18 cellular contexts compared by ENCODE assay signal in the genomic region with DNA sequence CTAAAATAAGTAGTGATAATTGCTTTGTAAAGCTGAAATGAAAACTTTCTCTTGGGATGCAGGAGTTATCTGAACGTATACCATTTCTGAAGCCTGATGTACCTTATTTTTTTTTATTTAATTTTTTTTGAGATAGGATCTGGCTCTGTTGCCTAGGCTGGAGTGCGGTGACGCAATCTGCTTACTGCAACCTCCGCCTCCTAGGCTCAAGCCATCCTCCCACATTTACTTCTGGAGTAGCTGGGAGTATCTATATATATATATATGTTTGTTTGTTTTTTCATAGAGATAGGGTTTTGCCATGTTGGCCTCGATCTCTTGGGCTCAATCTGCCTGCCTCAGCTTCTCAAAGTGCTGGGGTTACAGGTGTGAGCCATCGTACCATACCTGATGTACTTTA.
"Had no signal": no experiment of that assay in that cellular context is flagged by ENCODE, and none has a peak within 500 bp of the region (broad histone marks: within the 10 kb centered on the region; RNA-seq: fewer than 3 reads in every experiment).

No MANE protein-coding gene starts in this region.

- H3K4me3 Mint-ChIP-seq: mesothelial cell of epicardium had no signal

- H3K9me3 Mint-ChIP-seq: activated T-cell treated with anti-CD3 and anti-CD28 coated beads, Interleukin-2, amount 50 U/mL, for 4 hours; mesothelial cell of epicardium; natural killer cell treated with Interleukin-12 subunit alpha and Interleukin-12 subunit beta and Interleukin-15 and Interleukin-18, amount 100 ng/mL, for 72 hours; stimulated activated naive B cell treated with anti-CD40 and anti-IgM and Interleukin-4, amounts not matched to agents 10 μg/mL and 1 μg/mL and 100 μg/mL, for 72 hours had no signal

- H3K4me3 ChIP-seq: gastroesophageal sphincter, heart left ventricle, lung, spleen had no signal

- H3K27ac ChIP-seq: gastroesophageal sphincter, heart left ventricle, spleen had no signal

- H3K27me3 Mint-ChIP-seq: natural killer cell treated with Interleukin-12 subunit alpha and Interleukin-12 subunit beta and Interleukin-15 and Interleukin-18, amount 100 ng/mL, for 72 hours; stimulated activated naive B cell treated with anti-CD40 and anti-IgM and Interleukin-4, amounts not matched to agents 10 μg/mL and 1 μg/mL and 100 μg/mL, for 72 hours had no signal

- H3K27ac Mint-ChIP-seq: activated naive CD4-positive, alpha-beta T cell treated with anti-CD3 and anti-CD28 coated beads, Interleukin-2, amount 50 U/mL, for 72 hours; mesothelial cell of epicardium; stimulated activated naive B cell treated with anti-CD40 and anti-IgM and Interleukin-4, amounts not matched to agents 10 μg/mL and 1 μg/mL and 100 μg/mL, for 72 hours had no signal

- DNase-seq: activated CD4-positive, alpha-beta T cell treated with anti-CD3 and anti-CD28 coated beads, Interleukin-2, amount 50 U/mL, for 1 hour; activated CD8-positive, alpha-beta memory T cell treated with anti-CD3 and anti-CD28 coated beads, Interleukin-2, amount 50 U/mL, for 4 hours; activated effector memory CD4-positive, alpha-beta T cell treated with anti-CD3 and anti-CD28 coated beads, Interleukin-2, amount 50 U/mL, for 16 hours; activated T-cell treated with anti-CD3 and anti-CD28 coated beads, Interleukin-2, amount 50 U/mL, for 4 hours; cerebellar nuclear complex; cortex of kidney; heart left ventricle; kidney; spleen; stimulated activated naive B cell treated with anti-CD40 and anti-IgM and Interleukin-4, amounts not matched to agents 10 μg/mL and 1 μg/mL and 100 μg/mL, for 72 hours; T-helper 9 cell had no signal

- ATAC-seq: activated naive CD4-positive, alpha-beta T cell treated with anti-CD3 and anti-CD28 coated beads, Interleukin-2, amount 50 U/mL, for 72 hours; activated T-cell treated with anti-CD3 and anti-CD28 coated beads, Interleukin-2, amount 50 U/mL, for 4 hours; esophagus mucosa; gastroesophageal sphincter; heart left ventricle; left lobe of liver; natural killer cell treated with Interleukin-12 subunit alpha and Interleukin-12 subunit beta and Interleukin-15 and Interleukin-18, amount 100 ng/mL, for 72 hours; stimulated activated naive B cell treated with anti-CD40 and anti-IgM and Interleukin-4, amounts not matched to agents 10 μg/mL and 1 μg/mL and 100 μg/mL, for 72 hours had no signal

- H3K9me3 ChIP-seq: gastroesophageal sphincter, heart left ventricle, spleen had no signal

- H3K27me3 ChIP-seq: gastroesophageal sphincter, heart left ventricle, spleen had no signal
